ENCODE assay signal across 16 cellular contexts in the genomic region with DNA sequence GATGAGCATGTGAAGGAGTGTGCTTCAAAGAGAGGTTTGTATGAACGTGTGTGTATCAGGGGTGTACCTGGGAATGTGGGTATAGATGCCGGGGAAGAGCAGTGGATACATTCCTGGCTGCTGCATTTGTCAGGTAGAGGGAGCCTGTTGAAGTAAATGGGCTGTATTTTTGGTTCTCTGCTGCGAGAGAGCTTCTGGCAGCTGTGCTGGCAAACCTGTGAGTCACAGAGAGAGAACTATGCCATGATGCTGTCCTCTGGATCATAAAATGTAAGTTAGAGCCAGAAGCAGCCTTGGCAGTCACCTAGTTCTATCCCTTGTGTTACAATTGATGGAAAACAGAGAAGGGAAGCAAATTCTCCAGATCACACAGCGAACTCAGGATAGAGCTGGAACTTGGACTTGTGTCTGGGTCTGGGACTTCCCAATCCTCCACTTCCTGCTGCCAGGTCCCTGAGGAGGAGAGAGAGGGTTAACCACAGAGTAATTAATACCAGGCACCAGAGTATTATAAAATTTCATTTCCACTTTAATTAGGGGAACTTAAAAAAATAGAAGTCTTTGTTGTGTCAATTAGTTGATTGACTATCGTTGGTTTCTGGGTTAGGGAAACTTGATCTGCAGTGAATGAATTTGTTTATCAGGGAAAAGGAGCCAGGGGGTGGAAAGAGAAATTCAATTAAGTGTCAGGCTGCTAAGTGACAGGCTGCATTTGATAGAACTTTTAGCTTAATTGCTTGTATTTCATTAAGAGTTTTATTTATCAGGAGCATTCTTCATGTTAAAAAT. TPM values are rescaled to one million over a fixed set of nuclear protein-coding genes. Genes with fewer than 3 reads are reported as not detected.
DNase-seq lines count a peak whose midpoint lies in the region; ATAC-seq and TF ChIP-seq lines count a peak whose summit lies in the region.
"Had no signal": no experiment of that assay in that cellular context is flagged by ENCODE, and none has a peak within 500 bp of the region (broad histone marks: within the 10 kb centered on the region; RNA-seq: fewer than 3 reads in every experiment).

No MANE protein-coding gene starts in this region.

- 20 to 37% (median 30%) methylated on average over 5 of the region's 5 CpGs for WGBS in heart left ventricle, 4 donors
- 48 to 50% methylated on average over 5 of the region's 5 CpGs for WGBS in tibial nerve, 2 donors

- H3K4me1 ChIP-seq in adipocyte (ENCODE audit: control insufficient read depth, insufficient read depth, low read length) (no peaks in the 10 kb centered on the region), heart left ventricle (peaks cover 0 to 18% (median 0%) of the 10 kb centered on the region in 12 donors), tibial nerve (no peaks in the 10 kb centered on the region)
- H3K4me1 ChIP-seq: testis had no signal

- ATAC-seq in heart left ventricle (peak; percentile 40 to 67 (median 64)), GM21423 (IDR thresholded peaks at IDR 0.05; ENCODE audit: unreplicated experiment) (no peak)

- intact Hi-C loops in heart left ventricle (cut with DNase I): loop anchor here in 2 of 10 donors (5.0 kb wide), 2 partner anchors 74 to 309 kb away; no protein-coding TSS in a partner anchor

- H3K9me3 ChIP-seq in adipocyte (ENCODE audit: control insufficient read depth, low read length): no peaks in the 10 kb centered on the region
- no peaks in the 10 kb centered on the region for H3K9me3 ChIP-seq in heart left ventricle
- H3K9me3 ChIP-seq in tibial nerve: peaks cover 0 to 2% (median 0%) of the 10 kb centered on the region in 4 donors
- H3K9me3 ChIP-seq: testis had no signal

- no peak overlapping the region for H3K9ac ChIP-seq in adipocyte (ENCODE audit: low read length)

- H3K27ac ChIP-seq in heart left ventricle: no peak overlapping the region
- no peak overlapping the region for H3K27ac ChIP-seq in tibial nerve
- H3K27ac ChIP-seq: testis, VCaP had no signal

- H3K27me3 ChIP-seq in adipocyte (replicated peaks; ENCODE audit: control insufficient read depth, insufficient read depth, low read length) (peaks cover 58% of the 10 kb centered on the region), heart left ventricle (peaks cover 0 to 20% (median 2%) of the 10 kb centered on the region in 9 donors), tibial nerve (no peaks in the 10 kb centered on the region)
- H3K27me3 ChIP-seq: testis had no signal

- no peak overlapping the region for H3K4me3 ChIP-seq in adipocyte (ENCODE audit: low read length)
- no peak overlapping the region for H3K4me3 ChIP-seq in heart left ventricle
- no peak overlapping the region for H3K4me3 ChIP-seq in tibial nerve
- H3K4me3 ChIP-seq: testis had no signal

- no peak for TF ChIP-seq POLR2A in heart left ventricle (IDR thresholded peaks at IDR 0.05)
- no peak for TF ChIP-seq POLR2A in tibial nerve (IDR thresholded peaks at IDR 0.05)

- no peak for TF ChIP-seq CTCF in heart left ventricle (IDR thresholded peaks at IDR 0.05)
- TF ChIP-seq CTCF in tibial nerve (IDR thresholded peaks at IDR 0.05): no peak

- no peak for TF ChIP-seq EP300 in tibial nerve (IDR thresholded peaks at IDR 0.05)

- H3K36me3 ChIP-seq in adipocyte (ENCODE audit: control insufficient read depth, insufficient read depth, low read length, severe bottlenecking): no peaks in the 10 kb centered on the region
- no peaks in the 10 kb centered on the region for H3K36me3 ChIP-seq in heart left ventricle
- H3K36me3 ChIP-seq in tibial nerve: no peaks in the 10 kb centered on the region

- DNase-seq in A172 (ENCODE audit: low spot score): peak; percentile 68
- peak; percentile 41 for DNase-seq in HCEC 1CT
- peak; percentile 44 for DNase-seq in adipocyte (ENCODE audit: low read depth)
- DNase-seq in heart left ventricle: peak in 1 of 5 donors; percentile 37
- DNase-seq in tibial nerve (ENCODE audit: low spot score in 2 of 2): no peak
- no peak for DNase-seq in NCI-H526 treated with DMSO at 0.1 percent for 48 hours (lab: John Stamatoyannopoulos, UW)
- DNase-seq in stimulated activated CD4-positive, alpha-beta T cell treated with anti-CD3 and anti-CD28 coated beads, Interleukin-4, amount 100 ng/mL, for 24 hours: no peak
- DNase-seq: ACHN; activated T-cell treated with anti-CD3 and anti-CD28 coated beads, Interleukin-2, amount 50 U/mL, for 24 hours; erythroblast; NCI-H345; SHP77; testis had no signal

RNA-seq across cellular contexts. Expression of a gene that starts 41.1 kb away (rescaled TPM):
- total RNA-seq in A172 (2014; rRNA removed; shearing (Covaris generic)): not detected in 2 replicates
- total RNA-seq in heart left ventricle (not detected), tibial nerve (not detected)
- not detected for polyA plus RNA-seq in heart left ventricle
- total RNA-seq: myocyte had no signal

Comparison
In these comparisons a context has a peak if more than half of its experiments do, and no peak if none do; other contexts are left out.
1. DNase-seq: peak in A172 (single experiment), HCEC 1CT (single experiment) and adipocyte (single experiment); none in tibial nerve (0 of 2), NCI-H526 treated with DMSO at 0.1 percent for 48 hours (single experiment) and stimulated activated CD4-positive, alpha-beta T cell treated with anti-CD3 and anti-CD28 coated beads, Interleukin-4, amount 100 ng/mL, for 24 hours (single experiment).